In genomic region chr15:68032672-68033071, GRCh38 we compare ENCODE assay signal across 19 cellular contexts. TPM values are rescaled to one million over a fixed set of nuclear protein-coding genes. Genes with fewer than 3 reads are reported as not detected.
DNase-seq lines count a peak whose midpoint lies in the region; ATAC-seq and TF ChIP-seq lines count a peak whose summit lies in the region.
"Had no signal": no experiment of that assay in that cellular context is flagged by ENCODE, and none has a peak within 500 bp of the region (broad histone marks: within the 10 kb centered on the region; RNA-seq: fewer than 3 reads in every experiment).

No MANE protein-coding gene starts in this region.

- no peaks in the 10 kb centered on the region for H3K9me3 ChIP-seq in neutrophil
- no peaks in the 10 kb centered on the region for H3K9me3 ChIP-seq in SJCRH30 (replicated peaks)
- H3K9me3 ChIP-seq: esophagus muscularis mucosa had no signal

- peak; percentile 48 for ATAC-seq in HG02798 (IDR thresholded peaks at IDR 0.05; ENCODE audit: poor library complexity, unreplicated experiment)

- in situ Hi-C loops in GM13976 (cut with MboI; ENCODE audit: low sequenced_read_pairs, unreplicated experiment), result no loop called here

- H3K4me3 ChIP-seq in neutrophil (ENCODE audit: low read depth in 1 of 2, low read length in 1 of 2) (no peak overlapping the region), SJCRH30 (no peak overlapping the region)
- H3K4me3 ChIP-seq: esophagus muscularis mucosa, left ventricle myocardium inferior had no signal

- TF ChIP-seq CTCF in GM13976 (IDR thresholded peaks at IDR 0.05; ENCODE audit: borderline replicate concordance, control extremely low read depth, extremely low read depth, insufficient read depth, missing control alignments) (no peak), neutrophil (IDR thresholded peaks at IDR 0.05) (no peak)

- no peaks in the 10 kb centered on the region for H3K36me3 ChIP-seq in neutrophil
- no peaks in the 10 kb centered on the region for H3K36me3 ChIP-seq in SJCRH30
- H3K36me3 ChIP-seq: esophagus muscularis mucosa, left ventricle myocardium inferior had no signal

- H3K27ac ChIP-seq in neutrophil (peak overlapping the region; percentile 71), SJCRH30 (no peak overlapping the region)
- H3K27ac ChIP-seq: C4-2B, esophagus muscularis mucosa, left ventricle myocardium inferior had no signal

- H3K27me3 ChIP-seq in neutrophil (no peaks in the 10 kb centered on the region), SJCRH30 (no peaks in the 10 kb centered on the region; the same call in 1 of the 2 replicates)
- H3K27me3 ChIP-seq: esophagus muscularis mucosa had no signal

- H3K4me1 ChIP-seq in neutrophil (ENCODE audit: control insufficient read depth in 1 of 2, insufficient read depth in 1 of 2, low read depth in 1 of 2, low read length in 1 of 2) (peaks cover 61 to 96% of the 10 kb centered on the region in 2 experiments), SJCRH30 (no peaks in the 10 kb centered on the region)
- H3K4me1 ChIP-seq: esophagus muscularis mucosa had no signal

- DNase-seq in GM13976 (ENCODE audit: low spot score) (peak; percentile 53), RPMI8226 (peak; percentile 36), SJCRH30 (no peak), SIG-M5 (lab: John Stamatoyannopoulos, UW) (no peak), AG08395 (ENCODE audit: low spot score) (no peak)
- DNase-seq: activated CD4-positive, alpha-beta T cell treated with anti-CD3 and anti-CD28 coated beads for 1 hour; activated CD8-positive, alpha-beta memory T cell treated with anti-CD3 and anti-CD28 coated beads, Interleukin-2, amount 50 U/mL, for 48 hours; aorta; DMS79 treated with DMSO at 0.1 percent for 48 hours; left ventricle myocardium inferior; NCI-H2029; NCI-H446 treated with DMSO at 0.1 percent for 48 hours; occipital lobe; Right ventricle myocardium superior; stimulated activated CD4-positive, alpha-beta T cell treated with anti-CD3 and anti-CD28 coated beads, Interleukin-12 subunit alpha, Interleukin-12 subunit beta, amount 100 ng/mL, for 4 hours had no signal

RNA-seq across cellular contexts. Expression of gene PIAS1, which starts 21.4 kb away (rescaled TPM):
- total RNA-seq in SJCRH30 (2014; rRNA removed; shearing (Covaris generic)), result 56.7 and 70.7 TPM in 2 replicates

Comparison
In these comparisons a context has a peak if more than half of its experiments do, and no peak if none do; other contexts are left out.
1. DNase-seq: peak in GM13976 (single experiment) and RPMI8226 (single experiment); none in SJCRH30 (0 of 2), SIG-M5 (single experiment) and AG08395 (single experiment).